ENCODE assay signal across 9 cellular contexts in genomic region chr3:163644172-163644571, GRCh38.
"Had no signal": no experiment of that assay in that cellular context is flagged by ENCODE, and none has a peak within 500 bp of the region (broad histone marks: within the 10 kb centered on the region; RNA-seq: fewer than 3 reads in every experiment).

No MANE protein-coding gene starts in this region.

- H3K4me3 Mint-ChIP-seq: HFFc6, IgD-negative memory B cell had no signal

- H3K9ac ChIP-seq: GM23248 had no signal

- H3K36me3 Mint-ChIP-seq: IgD-negative memory B cell had no signal

- H3K4me1 ChIP-seq: HAP-1 had no signal

- FAIRE-seq: HepG2 had no signal

- H2AFZ ChIP-seq: GM23248 had no signal

- H3K27ac Mint-ChIP-seq: HFFc6, IgD-negative memory B cell had no signal

- H3K27ac ChIP-seq: GM23248, HL-60 had no signal

- DNase-seq: GM23248, GOT3, H7, HFFc6 had no signal

- ATAC-seq: HCT116, HepG2 had no signal

- H3K4me1 Mint-ChIP-seq: IgD-negative memory B cell had no signal

- H3K27me3 Mint-ChIP-seq: IgD-negative memory B cell had no signal

- H3K36me3 ChIP-seq: HAP-1 had no signal

- H3K4me3 ChIP-seq: GM23248, HAP-1 had no signal
